Comparison of ENCODE assay signal across 18 cellular contexts in genomic region chr1:224816062-224816461, GRCh38.
A peak's percentile ranks its signal among the peaks of the same experiment; 100 is the strongest.
DNase-seq lines count a peak whose midpoint lies in the region; ATAC-seq, FAIRE-seq and TF ChIP-seq lines count a peak whose summit lies in the region.
"Had no signal": no experiment of that assay in that cellular context is flagged by ENCODE, and none has a peak within 500 bp of the region (broad histone marks: within the 10 kb centered on the region; RNA-seq: fewer than 3 reads in every experiment).

No MANE protein-coding gene starts in this region.

- POLR2A ChIA-PET in GM10248 (lab: Yijun Ruan, JAX), result no interaction called here

- DNase-seq in GM18507 (ENCODE audit: extremely low spot score, insufficient read length, low read depth) (no peak), NCI-H2107 (lab: John Stamatoyannopoulos, UW) (peak; percentile 46), foreskin melanocyte (no peak), mesenteric fat pad (ENCODE audit: low spot score) (no peak), GM10248 (ENCODE audit: extremely low spot score) (no peak)
- DNase-seq: C1 segment of cervical spinal cord; DMS 273 treated with DMSO at 0.1 percent for 48 hours; NCI-H187 treated with DMSO at 0.1 percent for 48 hours; NCI-H226; NCI-H526 treated with DMSO at 0.1 percent for 48 hours; NK-92 treated with Interleukin-12 subunit alpha and Interleukin-12 subunit beta, amount 100 ng/mL, for 24 hours; SHP77 had no signal

- TF ChIP-seq CTCF in GM10248 (IDR thresholded peaks at IDR 0.05; ENCODE audit: control extremely low read depth, extremely low read depth, low read depth, missing control alignments), result no peak

- ATAC-seq in GM19372 (IDR thresholded peaks at IDR 0.05; ENCODE audit: low read depth, unreplicated experiment) (peak; percentile 37), HG02938 (IDR thresholded peaks at IDR 0.05; ENCODE audit: unreplicated experiment) (peak; percentile 42), GM19397 (IDR thresholded peaks at IDR 0.05; ENCODE audit: unreplicated experiment) (no peak)
- ATAC-seq: A549, GM23338, HCT116 had no signal

- CTCF ChIA-PET in GM10248 (lab: Yijun Ruan, JAX), result no interaction called here

- FAIRE-seq in GM18507 (lab: Jason Lieb, UNC), result peak; percentile 57
- FAIRE-seq: A549 had no signal
